In the genomic region with DNA sequence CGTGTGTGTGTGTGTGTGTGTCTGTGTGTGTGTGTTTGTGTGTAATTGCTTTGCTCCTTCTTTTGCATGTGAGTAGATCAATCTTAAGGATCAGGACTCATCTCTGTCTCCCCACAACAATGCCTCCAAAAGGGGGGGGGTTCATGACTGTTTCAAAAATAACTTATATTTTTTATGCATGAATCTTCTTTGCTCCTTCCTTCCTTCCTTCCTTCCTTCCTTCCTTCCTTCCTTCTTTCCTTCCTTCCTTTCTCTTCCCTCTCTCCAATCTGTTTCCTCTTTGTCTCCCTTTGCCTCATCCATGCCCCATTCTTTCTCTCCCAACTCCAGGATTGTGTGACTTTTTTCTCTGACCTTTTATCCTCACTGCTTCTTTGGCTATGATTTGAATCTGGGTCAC, we compare ENCODE assay signal across 21 cellular contexts.
DNase-seq lines count a peak whose midpoint lies in the region; ATAC-seq and TF ChIP-seq lines count a peak whose summit lies in the region.
"Had no signal": no experiment of that assay in that cellular context is flagged by ENCODE, and none has a peak within 500 bp of the region (broad histone marks: within the 10 kb centered on the region; RNA-seq: fewer than 3 reads in every experiment).

No MANE protein-coding gene starts in this region.

- H3K14ac ChIP-seq in neuronal stem cell (ENCODE audit: low read length) = no peak overlapping the region

- 9 to 17% methylated on average over 1 of the region's 1 CpG for WGBS in gastroesophageal sphincter (ENCODE audit: low coverage in 1 of 2), 2 donors
- no CpG with 5 or more reads among the region's 1 CpG for WGBS in neuronal stem cell (ENCODE audit: extremely low coverage in 2 of 2, insufficient read length in 2 of 2, insufficient replicate concordance in 1 of 2), 2 donors

- no peak overlapping the region for H2BK5ac ChIP-seq in neuronal stem cell (ENCODE audit: low read length)

- intact Hi-C loops in PC-3 (cut with micrococcal nuclease) = no loop called here

- no peaks in the 10 kb centered on the region for H3K27me3 Mint-ChIP-seq in WTC11 (ENCODE audit: low read depth)

- H4K91ac ChIP-seq in neuronal stem cell (ENCODE audit: low read depth, low read length, poor library complexity) = no peak overlapping the region

- H3K4me2 ChIP-seq in BLaER1 = no peak overlapping the region
- no peak overlapping the region for H3K4me2 ChIP-seq in PC-3 (ENCODE audit: low read length)
- H3K4me2 ChIP-seq in neuronal stem cell (ENCODE audit: insufficient read depth, low read length, poor library complexity, severe bottlenecking) = no peak overlapping the region

- H3K9me3 Mint-ChIP-seq in WTC11 = no peaks in the 10 kb centered on the region
- H3K9me3 Mint-ChIP-seq: activated T-helper 1 cell treated with anti-CD3 and anti-CD28 coated beads, Interleukin-12 subunit alpha, Interleukin-12 subunit beta, Interleukin-2, Interleukin-4 antibody, amounts not matched to agents 30 ng/mL and 10 ng/mL and 1 ng/mL, durations not matched to agents 14 hours and 24 hours and 36 hours had no signal

- DNase-seq in PC-3 (no peak), neuronal stem cell (ENCODE audit: low spot score) (no peak), WTC11 (ENCODE audit: low spot score) (no peak), inferior parietal cortex (ENCODE audit: extremely low spot score) (no peak), SW 1271 (lab: John Stamatoyannopoulos, UW) (no peak)
- DNase-seq: activated CD4-positive, alpha-beta T cell treated with anti-CD3 and anti-CD28 coated beads, Interleukin-2, amount 50 U/mL, for 1 hour; effector memory CD4-positive, alpha-beta T cell; esophagus squamous epithelium; KBM-7; NCI-H2171; NK-92 treated with Interleukin-12 subunit alpha and Interleukin-12 subunit beta, amount 100 ng/mL, for 24 hours; SIG-M5; stimulated activated CD4-positive, alpha-beta T cell treated with anti-CD3 and anti-CD28 coated beads, Interleukin-15, amount 100 ng/mL, for 24 hours; stomach; upper lobe of right lung had no signal

- CTCF ChIA-PET in PC-3 (lab: Charles Lee) = no interaction called here
- CTCF ChIA-PET in WTC11 (lab: Charles Lee) = interaction anchor here (0.9 to 1.0 kb wide), 2 partner anchors 90 to 278 kb away, joined by 3 read pairs; no protein-coding TSS in a partner anchor

- H3K79me2 ChIP-seq in PC-3 (ENCODE audit: low read length) = no peaks in the 10 kb centered on the region

- ATAC-seq in PC-3 (no peak), gastroesophageal sphincter (no peak), WTC11 (no peak), HG03354 (IDR thresholded peaks at IDR 0.05; ENCODE audit: poor library complexity, severe bottlenecking, unreplicated experiment) (no peak)
- ATAC-seq: upper lobe of right lung had no signal

- no peak overlapping the region for H2BK120ac ChIP-seq in neuronal stem cell (ENCODE audit: low read depth, low read length)

- 0 out of 2 replicates have a peak, but pooled peaks cover 5% of the 10 kb centered on the region for H3K9me2 ChIP-seq in PC-3 (replicated peaks; ENCODE audit: low read length)

- H3K36me3 Mint-ChIP-seq in WTC11 = no peaks in the 10 kb centered on the region
- H3K36me3 Mint-ChIP-seq: activated naive CD8-positive, alpha-beta T cell had no signal

- H3K4me3 ChIP-seq in BLaER1 (no peak overlapping the region), PC-3 (ENCODE audit: low read length) (no peak overlapping the region), gastroesophageal sphincter (no peak overlapping the region), neuronal stem cell (ENCODE audit: low read length in 2 of 2) (no peak overlapping the region)
- H3K4me3 ChIP-seq: esophagus squamous epithelium, stomach, upper lobe of right lung had no signal

- no peak overlapping the region for H2AFZ ChIP-seq in PC-3 (ENCODE audit: low read length)
- H2AFZ ChIP-seq in neuronal stem cell (ENCODE audit: low read length) = peak overlapping the region; percentile 27

- H3K18ac ChIP-seq in neuronal stem cell (ENCODE audit: low read length) = no peak overlapping the region

- no peaks in the 10 kb centered on the region for H3K9me3 ChIP-seq in BLaER1
- no peaks in the 10 kb centered on the region for H3K9me3 ChIP-seq in PC-3 (ENCODE audit: low read length)
- H3K9me3 ChIP-seq in gastroesophageal sphincter = no peaks in the 10 kb centered on the region
- H3K9me3 ChIP-seq in neuronal stem cell (replicated peaks in 1 of 2; ENCODE audit: control insufficient read depth in 2 of 2, insufficient read depth in 1 of 2, low read depth in 1 of 2, low read length in 2 of 2) = no peaks in the 10 kb centered on the region
- H3K9me3 ChIP-seq: esophagus squamous epithelium, stomach, upper lobe of right lung had no signal

- H3K27ac Mint-ChIP-seq in WTC11 = no peak overlapping the region
- H3K27ac Mint-ChIP-seq: activated naive CD8-positive, alpha-beta T cell; activated T-helper 1 cell treated with anti-CD3 and anti-CD28 coated beads, Interleukin-12 subunit alpha, Interleukin-12 subunit beta, Interleukin-2, Interleukin-4 antibody, amounts not matched to agents 30 ng/mL and 10 ng/mL and 1 ng/mL, durations not matched to agents 14 hours and 24 hours and 36 hours had no signal

- TF ChIP-seq CTCF in PC-3 (conservative IDR thresholded peaks at IDR 0.05; ENCODE audit: low read depth, low read length) (no peak), gastroesophageal sphincter (IDR thresholded peaks at IDR 0.05) (no peak), WTC11 (IDR thresholded peaks at IDR 0.05) (no peak)

- H4K20me1 ChIP-seq in BLaER1 (no peaks in the 10 kb centered on the region), PC-3 (ENCODE audit: low read length) (no peaks in the 10 kb centered on the region)

- no peak overlapping the region for H3K4me3 Mint-ChIP-seq in WTC11
- H3K4me3 Mint-ChIP-seq: activated naive CD8-positive, alpha-beta T cell; activated T-helper 1 cell treated with anti-CD3 and anti-CD28 coated beads, Interleukin-12 subunit alpha, Interleukin-12 subunit beta, Interleukin-2, Interleukin-4 antibody, amounts not matched to agents 30 ng/mL and 10 ng/mL and 1 ng/mL, durations not matched to agents 14 hours and 24 hours and 36 hours had no signal

- no peak overlapping the region for H3K23ac ChIP-seq in neuronal stem cell (ENCODE audit: low read depth, low read length, poor library complexity)

- H2BK12ac ChIP-seq in neuronal stem cell (ENCODE audit: low read length) = no peak overlapping the region

- no peaks in the 10 kb centered on the region for H3K27me3 ChIP-seq in BLaER1
- H3K27me3 ChIP-seq in PC-3 (ENCODE audit: low read length) = no peaks in the 10 kb centered on the region
- H3K27me3 ChIP-seq in gastroesophageal sphincter = no peaks in the 10 kb centered on the region
- H3K27me3 ChIP-seq in neuronal stem cell (ENCODE audit: control insufficient read depth in 3 of 3, insufficient read depth in 3 of 3, low read depth in 1 of 3, low read length in 3 of 3) = no peaks in the 10 kb centered on the region
- H3K27me3 ChIP-seq: esophagus squamous epithelium, stomach, upper lobe of right lung had no signal

- peaks cover 7% of the 10 kb centered on the region for H3K4me1 ChIP-seq in BLaER1
- peaks cover 13% of the 10 kb centered on the region for H3K4me1 ChIP-seq in PC-3 (ENCODE audit: insufficient read depth, low read length)
- peaks cover 0 to 21% (median 11%) of the 10 kb centered on the region in 3 donors for H3K4me1 ChIP-seq in gastroesophageal sphincter
- peaks cover 20 to 22% of the 10 kb centered on the region in 2 donors for H3K4me1 ChIP-seq in neuronal stem cell (ENCODE audit: control insufficient read depth in 2 of 2, insufficient read depth in 1 of 2, low read depth in 1 of 2, low read length in 2 of 2)
- H3K4me1 ChIP-seq: stomach, upper lobe of right lung had no signal

- 0 out of 2 replicates have a peak overlapping the region, but pooled peaks have one; percentile 16 for H3K27ac ChIP-seq in BLaER1
- H3K27ac ChIP-seq in PC-3 (ENCODE audit: low read length) = peak overlapping the region; percentile 17; the same call in 1 of the 2 replicates
- H3K27ac ChIP-seq in gastroesophageal sphincter = peak overlapping the region in 3 of 4 donors; percentile 51 to 67 (median 56)
- H3K27ac ChIP-seq in neuronal stem cell (replicated peaks; ENCODE audit: low read length) = no peak overlapping the region
- H3K27ac ChIP-seq: upper lobe of right lung, VCaP had no signal

- POLR2A ChIA-PET in PC-3 (lab: Charles Lee; ENCODE audit: unreplicated experiment) = no interaction called here
- POLR2A ChIA-PET in WTC11 (lab: Charles Lee) = no interaction called here

- H3K79me1 ChIP-seq in neuronal stem cell (ENCODE audit: low read depth, low read length) = no peaks in the 10 kb centered on the region

- TF ChIP-seq EP300 in gastroesophageal sphincter (IDR thresholded peaks at IDR 0.05) = no peak

- H2BK15ac ChIP-seq in neuronal stem cell (ENCODE audit: low read length) = no peak overlapping the region

- H4K8ac ChIP-seq in neuronal stem cell (ENCODE audit: low read depth, low read length) = no peak overlapping the region

- 0 out of 2 replicates have a peak, but pooled peaks cover 6% of the 10 kb centered on the region for H3K4me1 Mint-ChIP-seq in WTC11

- H3K4ac ChIP-seq in neuronal stem cell (ENCODE audit: low read length) = no peak overlapping the region

- H2AK5ac ChIP-seq in neuronal stem cell (ENCODE audit: low read depth, low read length) = no peak overlapping the region

- H3K9ac ChIP-seq in BLaER1 (no peak overlapping the region), PC-3 (ENCODE audit: low read length) (no peak overlapping the region), neuronal stem cell (ENCODE audit: low read depth, low read length, poor library complexity) (no peak overlapping the region)

- no peaks in the 10 kb centered on the region for H3F3A ChIP-seq in PC-3 (ENCODE audit: low read length, unreplicated experiment)

- no peaks in the 10 kb centered on the region for H3K36me3 ChIP-seq in BLaER1
- no peaks in the 10 kb centered on the region for H3K36me3 ChIP-seq in PC-3 (ENCODE audit: low read depth, low read length)
- H3K36me3 ChIP-seq in gastroesophageal sphincter = no peaks in the 10 kb centered on the region
- H3K36me3 ChIP-seq in neuronal stem cell (replicated peaks in 1 of 2; ENCODE audit: control insufficient read depth in 2 of 2, insufficient read depth in 2 of 2, low read length in 2 of 2) = no peaks in the 10 kb centered on the region
- H3K36me3 ChIP-seq: esophagus squamous epithelium, stomach, upper lobe of right lung had no signal

- BruUV-seq in PC-3 (replicated peaks; lab: Mats Ljungman, UMichigan) = no TSS peak

- TF ChIP-seq POLR2A in gastroesophageal sphincter (IDR thresholded peaks at IDR 0.05) = no peak
